Comparison of ENCODE assay signal across 34 cellular contexts in genomic region chr2:174085781-174086180, GRCh38.
"Had no signal": no experiment of that assay in that cellular context is flagged by ENCODE, and none has a peak within 500 bp of the region (broad histone marks: within the 10 kb centered on the region; RNA-seq: fewer than 3 reads in every experiment).

No MANE protein-coding gene starts in this region.

- DNase-seq: activated B cell treated with CpG ODN at 0.5 μM for 24 hours; activated CD4-positive, alpha-beta memory T cell treated with anti-CD3 and anti-CD28 coated beads for 36 hours; activated CD4-positive, alpha-beta T cell treated with anti-CD3 and anti-CD28 coated beads for 48 hours; activated CD4-positive, alpha-beta T cell treated with anti-CD3 and anti-CD28 coated beads, Interleukin-2, amount 50 U/mL, for 1 hour; activated CD8-positive, alpha-beta memory T cell treated with anti-CD3 and anti-CD28 coated beads, Interleukin-2, amount 10 ng/mL, durations not matched to agents 7 days and 5 days; activated CD8-positive, alpha-beta memory T cell treated with anti-CD3 and anti-CD28 coated beads, Interleukin-2, amount 50 U/mL, for 4 hours; activated CD8-positive, alpha-beta T cell treated with anti-CD3 and anti-CD28 coated beads, Interleukin-2, amount 10 ng/mL, durations not matched to agents 7 days and 5 days; activated gamma-delta T cell; activated naive CD4-positive, alpha-beta T cell; activated naive CD4-positive, alpha-beta T cell treated with anti-CD3 and anti-CD28 coated beads, Interleukin-2, amount 10 ng/mL, durations not matched to agents 7 days and 5 days; activated naive CD8-positive, alpha-beta T cell treated with anti-CD3 and anti-CD28 coated beads, Interleukin-2, amount 10 ng/mL, durations not matched to agents 7 days and 5 days; activated T-cell treated with anti-CD3 and anti-CD28 coated beads for 4 hours; activated T-cell treated with anti-CD3 and anti-CD28 coated beads, Interleukin-2, amount 50 U/mL, for 24 hours; activated T-cell treated with anti-CD3 and anti-CD28 coated beads, Interleukin-2, amount 50 U/mL, for 72 hours; central memory CD4-positive, alpha-beta T cell; cerebellar nuclear complex; colonic mucosa; dorsolateral prefrontal cortex; effector memory CD4-positive, alpha-beta T cell; endodermal cell; foreskin fibroblast; head of caudate nucleus; T-helper 1 cell; T-helper 17 cell; T1000 had no signal

- H3K36me3 Mint-ChIP-seq: activated naive CD4-positive, alpha-beta T cell treated with anti-CD3 and anti-CD28 coated beads, Interleukin-2, amount 10 ng/mL, durations not matched to agents 7 days and 5 days had no signal

- H3K4me3 Mint-ChIP-seq: activated B cell treated with CpG ODN at 0.5 μM for 24 hours; activated CD4-positive, alpha-beta memory T cell treated with anti-CD3 and anti-CD28 coated beads for 36 hours; activated CD8-positive, alpha-beta memory T cell treated with anti-CD3 and anti-CD28 coated beads, Interleukin-2, amount 10 ng/mL, durations not matched to agents 7 days and 5 days; activated CD8-positive, alpha-beta T cell treated with anti-CD3 and anti-CD28 coated beads, Interleukin-2, amount 10 ng/mL, durations not matched to agents 7 days and 5 days; activated naive CD4-positive, alpha-beta T cell treated with anti-CD3 and anti-CD28 coated beads, Interleukin-2, amount 10 ng/mL, durations not matched to agents 7 days and 5 days; activated naive CD8-positive, alpha-beta T cell treated with anti-CD3 and anti-CD28 coated beads, Interleukin-2, amount 10 ng/mL, durations not matched to agents 7 days and 5 days; activated T-cell treated with anti-CD3 and anti-CD28 coated beads, Interleukin-2, amount 50 U/mL, for 24 hours; activated T-cell treated with anti-CD3 and anti-CD28 coated beads, Interleukin-2, amount 50 U/mL, for 72 hours; brain; endodermal cell; T-helper 17 cell; T-helper 2 cell treated with Interferon-gamma antibody and Interleukin-4, amounts not matched to agents 5 μg/mL and 100 μg/mL, for 36 hours had no signal

- H3K36me3 ChIP-seq: ascending aorta, breast epithelium, cardiac muscle cell, colonic mucosa, WERI-Rb-1 had no signal

- H3K9me3 Mint-ChIP-seq: activated B cell treated with CpG ODN at 0.5 μM for 24 hours; activated CD4-positive, alpha-beta memory T cell treated with anti-CD3 and anti-CD28 coated beads for 36 hours; activated naive CD4-positive, alpha-beta T cell treated with anti-CD3 and anti-CD28 coated beads, Interleukin-2, amount 10 ng/mL, durations not matched to agents 7 days and 5 days; activated naive CD4-positive, alpha-beta T cell treated with anti-CD3 and anti-CD28 coated beads, Interleukin-2, amount 50 U/mL, for 72 hours; activated naive CD8-positive, alpha-beta T cell treated with anti-CD3 and anti-CD28 coated beads, Interleukin-2, amount 10 ng/mL, durations not matched to agents 7 days and 5 days; activated T-cell treated with anti-CD3 and anti-CD28 coated beads, Interleukin-2, amount 50 U/mL, for 24 hours; activated T-cell treated with anti-CD3 and anti-CD28 coated beads, Interleukin-2, amount 50 U/mL, for 72 hours; T-helper 2 cell treated with Interferon-gamma antibody and Interleukin-4, amounts not matched to agents 5 μg/mL and 100 μg/mL, for 36 hours had no signal

- H3K27ac Mint-ChIP-seq: activated B cell treated with CpG ODN at 0.5 μM for 24 hours; activated CD4-positive, alpha-beta memory T cell treated with anti-CD3 and anti-CD28 coated beads for 36 hours; activated CD8-positive, alpha-beta memory T cell treated with anti-CD3 and anti-CD28 coated beads, Interleukin-2, amount 10 ng/mL, durations not matched to agents 7 days and 5 days; activated CD8-positive, alpha-beta T cell treated with anti-CD3 and anti-CD28 coated beads, Interleukin-2, amount 10 ng/mL, durations not matched to agents 7 days and 5 days; activated naive CD4-positive, alpha-beta T cell treated with anti-CD3 and anti-CD28 coated beads, Interleukin-2, amount 10 ng/mL, durations not matched to agents 7 days and 5 days; activated naive CD4-positive, alpha-beta T cell treated with anti-CD3 and anti-CD28 coated beads, Interleukin-2, amount 50 U/mL, for 72 hours; activated naive CD8-positive, alpha-beta T cell treated with anti-CD3 and anti-CD28 coated beads, Interleukin-2, amount 10 ng/mL, durations not matched to agents 7 days and 5 days; activated T-cell treated with anti-CD3 and anti-CD28 coated beads, Interleukin-2, amount 50 U/mL, for 24 hours; activated T-cell treated with anti-CD3 and anti-CD28 coated beads, Interleukin-2, amount 50 U/mL, for 72 hours; endodermal cell; T-helper 17 cell; T-helper 2 cell treated with Interferon-gamma antibody and Interleukin-4, amounts not matched to agents 5 μg/mL and 100 μg/mL, for 36 hours had no signal

- H3K9me3 ChIP-seq: ascending aorta, breast epithelium, colonic mucosa had no signal

- H3K4me3 ChIP-seq: ascending aorta, breast epithelium, cardiac muscle cell, colonic mucosa, dorsolateral prefrontal cortex had no signal

- H3K4me1 ChIP-seq: ascending aorta, breast epithelium, colonic mucosa had no signal

- H3K27ac ChIP-seq: ascending aorta, breast epithelium, cardiac muscle cell, colonic mucosa, dorsolateral prefrontal cortex, WERI-Rb-1 had no signal

- ATAC-seq: activated CD4-positive, CD25-positive, alpha-beta regulatory T cell treated with anti-CD3 and anti-CD28 coated beads, Interleukin-2, amount 50 U/mL, for 24 hours; activated CD8-positive, alpha-beta memory T cell treated with anti-CD3 and anti-CD28 coated beads, Interleukin-2, amount 10 ng/mL, durations not matched to agents 7 days and 5 days; activated CD8-positive, alpha-beta T cell treated with anti-CD3 and anti-CD28 coated beads, Interleukin-2, amount 10 ng/mL, durations not matched to agents 7 days and 5 days; activated naive CD4-positive, alpha-beta T cell treated with anti-CD3 and anti-CD28 coated beads, Interleukin-2, amount 50 U/mL, for 72 hours; activated T-cell treated with anti-CD3 and anti-CD28 coated beads, Interleukin-2, amount 50 U/mL, for 72 hours; esophagus mucosa; T-helper 17 cell had no signal

- H3K4me1 Mint-ChIP-seq: activated B cell treated with CpG ODN at 0.5 μM for 24 hours; activated CD8-positive, alpha-beta memory T cell treated with anti-CD3 and anti-CD28 coated beads, Interleukin-2, amount 10 ng/mL, durations not matched to agents 7 days and 5 days; activated naive CD4-positive, alpha-beta T cell treated with anti-CD3 and anti-CD28 coated beads, Interleukin-2, amount 10 ng/mL, durations not matched to agents 7 days and 5 days; activated naive CD8-positive, alpha-beta T cell treated with anti-CD3 and anti-CD28 coated beads, Interleukin-2, amount 10 ng/mL, durations not matched to agents 7 days and 5 days; T-helper 17 cell had no signal

- H3K27me3 ChIP-seq: ascending aorta, breast epithelium, cardiac muscle cell, colonic mucosa, dorsolateral prefrontal cortex had no signal

- H3K27me3 Mint-ChIP-seq: activated B cell treated with CpG ODN at 0.5 μM for 24 hours; activated CD4-positive, alpha-beta memory T cell treated with anti-CD3 and anti-CD28 coated beads for 36 hours; activated CD8-positive, alpha-beta memory T cell treated with anti-CD3 and anti-CD28 coated beads, Interleukin-2, amount 10 ng/mL, durations not matched to agents 7 days and 5 days; activated naive CD4-positive, alpha-beta T cell treated with anti-CD3 and anti-CD28 coated beads, Interleukin-2, amount 10 ng/mL, durations not matched to agents 7 days and 5 days; activated naive CD8-positive, alpha-beta T cell treated with anti-CD3 and anti-CD28 coated beads, Interleukin-2, amount 10 ng/mL, durations not matched to agents 7 days and 5 days; activated T-cell treated with anti-CD3 and anti-CD28 coated beads, Interleukin-2, amount 50 U/mL, for 24 hours; T-helper 17 cell had no signal
